Comparison of ENCODE assay signal across 15 cellular contexts in the genomic region with DNA sequence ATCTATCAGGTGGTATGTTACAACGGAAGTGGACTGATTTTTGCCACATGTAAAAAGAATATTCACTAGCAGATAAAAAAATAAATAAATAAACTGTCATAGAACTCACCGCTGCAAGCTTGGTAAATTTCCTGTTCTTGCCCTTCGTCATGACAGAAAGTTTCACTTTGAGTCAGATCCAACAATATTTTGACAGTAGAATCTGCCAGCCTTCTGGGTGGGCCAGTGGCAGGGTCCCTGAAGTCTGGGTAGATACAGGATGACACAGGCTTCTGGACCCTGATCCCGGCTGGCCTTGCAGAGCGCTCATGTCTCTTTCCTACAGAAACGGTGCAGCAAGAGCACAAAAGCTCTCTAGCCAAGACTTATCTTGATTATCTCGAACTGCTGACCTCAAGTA.
A peak's percentile ranks its signal among the peaks of the same experiment; 100 is the strongest.
DNase-seq lines count a peak whose midpoint lies in the region; ATAC-seq and TF ChIP-seq lines count a peak whose summit lies in the region.
"Had no signal": no experiment of that assay in that cellular context is flagged by ENCODE, and none has a peak within 500 bp of the region (broad histone marks: within the 10 kb centered on the region; RNA-seq: fewer than 3 reads in every experiment).

No MANE protein-coding gene starts in this region.

- DNase-seq in IMR-90, result no peak
- DNase-seq in dermis blood vessel endothelial cell, result no peak
- no peak for DNase-seq in DMS 273 (lab: John Stamatoyannopoulos, UW; ENCODE audit: unreplicated experiment)
- DNase-seq in SK-N-SH, result no peak
- DNase-seq: activated naive CD8-positive, alpha-beta T cell treated with anti-CD3 and anti-CD28 coated beads, Interleukin-2, amount 50 U/mL, for 24 hours; cortex of kidney; immature natural killer cell; MG63; NCI-H510A; RPMI8226; T1000 had no signal

- WGBS in IMR-90 (ENCODE audit: extremely low coverage in 2 of 2, insufficient read length in 1 of 2), 2 experiments, result 90% methylated on average over 2 of the region's 7 CpGs; no CpG with 5 or more reads in 1 of the 2 experiments
- WGBS in SK-N-SH (ENCODE audit: low lambda C conversion rate), result 90% methylated on average over 7 of the region's 7 CpGs

- no peak overlapping the region for H2AK5ac ChIP-seq in IMR-90 (ENCODE audit: low read depth, low read length)

- H3K27ac ChIP-seq in IMR-90 (ENCODE audit: insufficient read depth, low read length), result no peak overlapping the region
- H3K27ac ChIP-seq in SK-N-SH (ENCODE audit: low read depth in 2 of 2, low read length in 1 of 2), result no peak overlapping the region

- no peak overlapping the region for H4K91ac ChIP-seq in IMR-90 (ENCODE audit: insufficient read depth, low read depth, low read length)

- peak overlapping the region; percentile 78 for H2AFZ ChIP-seq in IMR-90 (replicated peaks; ENCODE audit: low read length, poor library complexity)
- no peak overlapping the region for H2AFZ ChIP-seq in SK-N-SH (ENCODE audit: low read depth)

- H4K20me1 ChIP-seq in IMR-90 (ENCODE audit: insufficient read depth, low read length) (no peaks in the 10 kb centered on the region), SK-N-SH (ENCODE audit: insufficient read depth) (no peaks in the 10 kb centered on the region)

- no peak overlapping the region for H3K56ac ChIP-seq in IMR-90 (ENCODE audit: extremely low read depth, insufficient read depth, low read length)

- CTCF ChIA-PET in IMR-90 (lab: Yijun Ruan, JAX), result interaction anchor here (0.5 to 1.4 kb wide), 2 partner anchors 21 to 340 kb away, joined by 3 to 4 read pairs; no protein-coding TSS in a partner anchor
- CTCF ChIA-PET in SK-N-SH (lab: Yijun Ruan, JAX), result interaction anchor here (1.8 kb wide), 1 partner anchor 22 kb away, joined by 8 read pairs; no protein-coding TSS in a partner anchor

- H3K9me1 ChIP-seq in IMR-90 (ENCODE audit: insufficient read depth, low read length), result no peaks in the 10 kb centered on the region; the same call in 1 of the 2 replicates

- no TSS peak for BruUV-seq in IMR-90 (replicated peaks; lab: Mats Ljungman, UMichigan)

- in situ Hi-C loops in IMR-90 (cut with MboI; ENCODE audit: low sequenced_read_pairs), result no loop called here

- TF ChIP-seq RAD21 in IMR-90 (IDR thresholded peaks at IDR 0.05; ENCODE audit: low read length) (no peak), SK-N-SH (IDR thresholded peaks at IDR 0.05; ENCODE audit: low read length) (no peak)

- H3K9me3 ChIP-seq in IMR-90 (ENCODE audit: control insufficient read depth, insufficient read depth, low read length), result no peaks in the 10 kb centered on the region
- H3K9me3 ChIP-seq in SK-N-SH, result no peaks in the 10 kb centered on the region
- H3K9me3 ChIP-seq: MG63 had no signal

- H3K9me2 ChIP-seq in SK-N-SH, result no peaks in the 10 kb centered on the region

- H2BK15ac ChIP-seq in IMR-90 (ENCODE audit: low read depth, low read length), result no peak overlapping the region

- no peak for TF ChIP-seq CTCF in IMR-90 (conservative IDR thresholded peaks at IDR 0.05; ENCODE audit: low read depth, low read length)
- no peak for TF ChIP-seq CTCF in SK-N-SH (IDR thresholded peaks at IDR 0.05)

- no peak overlapping the region for H2BK5ac ChIP-seq in IMR-90 (ENCODE audit: low read depth, low read length, poor library complexity, severe bottlenecking)

- H4K5ac ChIP-seq in IMR-90 (ENCODE audit: low read depth, low read length), result no peak overlapping the region

- TF ChIP-seq POLR2A in IMR-90 (IDR thresholded peaks at IDR 0.05; ENCODE audit: low read depth, low read length), result no peak

- H3K4me2 ChIP-seq in IMR-90 (ENCODE audit: low read depth, low read length) (no peak overlapping the region), SK-N-SH (no peak overlapping the region)

- H3K4me3 ChIP-seq in IMR-90 (ENCODE audit: insufficient read depth, low read depth, low read length) (no peak overlapping the region), SK-N-SH (ENCODE audit: low read depth in 2 of 2, low read length in 1 of 2) (no peak overlapping the region)
- H3K4me3 ChIP-seq: MG63 had no signal

- H3K4me1 ChIP-seq in IMR-90 (ENCODE audit: control insufficient read depth, insufficient read depth, low read length) (no peaks in the 10 kb centered on the region), SK-N-SH (ENCODE audit: control insufficient read depth in 1 of 2, insufficient read depth in 2 of 2, low read depth in 1 of 2, low read length in 1 of 2) (peaks cover 0 to 5% of the 10 kb centered on the region in 2 experiments; a peak in 1 of 4 replicates)

- H3F3A ChIP-seq in SK-N-SH (replicated peaks; ENCODE audit: insufficient read depth), result no peaks in the 10 kb centered on the region

- no peak overlapping the region for H2BK120ac ChIP-seq in IMR-90 (ENCODE audit: low read depth, low read length)

- H3K9ac ChIP-seq in IMR-90 (ENCODE audit: low read depth, low read length), result no peak overlapping the region
- H3K9ac ChIP-seq in SK-N-SH, result no peak overlapping the region

- H2AK9ac ChIP-seq in IMR-90 (replicated peaks; ENCODE audit: low read depth, low read length, poor library complexity), result no peak overlapping the region

- dilution Hi-C loops in IMR-90 (cut with HindIII; ENCODE audit: low sequenced_read_pairs, unreplicated experiment), result loop anchor here (25.0 kb wide), 1 partner anchor 365 kb away; no protein-coding TSS in a partner anchor

- no peak overlapping the region for H3K23ac ChIP-seq in IMR-90 (ENCODE audit: low read depth, low read length)

- no peak overlapping the region for H2BK20ac ChIP-seq in IMR-90 (ENCODE audit: low read depth, low read length)

- no peak overlapping the region for H3K4ac ChIP-seq in IMR-90 (ENCODE audit: low read depth, low read length)

- no peak overlapping the region for H3K14ac ChIP-seq in IMR-90 (replicated peaks; ENCODE audit: low read depth, low read length)

- H3K36me3 ChIP-seq in IMR-90 (ENCODE audit: control insufficient read depth, insufficient read depth, low read length), result no peaks in the 10 kb centered on the region
- no peaks in the 10 kb centered on the region for H3K36me3 ChIP-seq in SK-N-SH (replicated peaks in 1 of 2; ENCODE audit: control insufficient read depth in 1 of 2, insufficient read depth in 2 of 2, low read length in 1 of 2)
- H3K36me3 ChIP-seq: MG63 had no signal

- H4K8ac ChIP-seq in IMR-90 (ENCODE audit: low read depth in 2 of 2, low read length in 2 of 2), result no peak overlapping the region

- H3K79me1 ChIP-seq in IMR-90 (ENCODE audit: low read depth in 1 of 2, low read length in 2 of 2), result no peaks in the 10 kb centered on the region

- no peaks in the 10 kb centered on the region for H3K79me2 ChIP-seq in SK-N-SH (ENCODE audit: insufficient read depth)

- POLR2A ChIA-PET in IMR-90 (lab: Charles Lee; ENCODE audit: unreplicated experiment), result no interaction called here
- POLR2A ChIA-PET in SK-N-SH (lab: Yijun Ruan, JAX), result no interaction called here

- no peak overlapping the region for H3K18ac ChIP-seq in IMR-90 (ENCODE audit: low read depth, low read length)

- peak; percentile 93 for ATAC-seq in GM18502 (IDR thresholded peaks at IDR 0.05; ENCODE audit: poor library complexity, unreplicated experiment)
- ATAC-seq in GM19372 (IDR thresholded peaks at IDR 0.05; ENCODE audit: low read depth, unreplicated experiment), result peak; percentile 51
- ATAC-seq in HG02885 (IDR thresholded peaks at IDR 0.05; ENCODE audit: poor library complexity, unreplicated experiment), result peak; percentile 70
- ATAC-seq in IMR-90 (ENCODE audit: low read depth), result no peak
- ATAC-seq in HG03571 (IDR thresholded peaks at IDR 0.05; ENCODE audit: unreplicated experiment), result no peak
- ATAC-seq: activated naive CD8-positive, alpha-beta T cell treated with anti-CD3 and anti-CD28 coated beads, Interleukin-2, amount 50 U/mL, for 24 hours had no signal

- no peak for TF ChIP-seq EP300 in SK-N-SH (IDR thresholded peaks at IDR 0.05; ENCODE audit: borderline replicate concordance in 1 of 2, low read depth in 1 of 2, low read length in 1 of 2)

- no peaks in the 10 kb centered on the region for H3K27me3 ChIP-seq in IMR-90 (ENCODE audit: control insufficient read depth, insufficient read depth, low read length)
- no peaks in the 10 kb centered on the region for H3K27me3 ChIP-seq in SK-N-SH (ENCODE audit: insufficient read depth)
- H3K27me3 ChIP-seq: MG63 had no signal

- intact Hi-C loops in IMR-90 (cut with micrococcal nuclease), result no loop called here

TF ChIP-seq in IMR-90, 13 proteins besides CTCF, POLR2A, EP300 and RAD21 (continues in another document):
- no peak for TF ChIP-seq MAFK (IDR thresholded peaks at IDR 0.05; ENCODE audit: low read depth, low read length)
- no peak for TF ChIP-seq BHLHE40 (IDR thresholded peaks at IDR 0.05; ENCODE audit: low read depth, low read length)
- TF ChIP-seq RFX5 (IDR thresholded peaks at IDR 0.05; ENCODE audit: low read depth, low read length), result no peak
- TF ChIP-seq FOS (IDR thresholded peaks at IDR 0.05; ENCODE audit: low read depth, low read length), result no peak
- no peak for TF ChIP-seq CEBPB (IDR thresholded peaks at IDR 0.05; ENCODE audit: low read depth, low read length)
- no peak for TF ChIP-seq RCOR1 (IDR thresholded peaks at IDR 0.05; ENCODE audit: insufficient replicate concordance, low read length)
- TF ChIP-seq, protein P1, sequence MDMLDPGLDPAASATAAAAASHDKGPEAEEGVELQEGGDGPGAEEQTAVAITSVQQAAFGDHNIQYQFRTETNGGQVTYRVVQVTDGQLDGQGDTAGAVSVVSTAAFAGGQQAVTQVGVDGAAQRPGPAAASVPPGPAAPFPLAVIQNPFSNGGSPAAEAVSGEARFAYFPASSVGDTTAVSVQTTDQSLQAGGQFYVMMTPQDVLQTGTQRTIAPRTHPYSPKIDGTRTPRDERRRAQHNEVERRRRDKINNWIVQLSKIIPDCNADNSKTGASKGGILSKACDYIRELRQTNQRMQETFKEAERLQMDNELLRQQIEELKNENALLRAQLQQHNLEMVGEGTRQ (IDR thresholded peaks at IDR 0.05; ENCODE audit: low read depth, low read length), result no peak

TF ChIP-seq in SK-N-SH, 30 proteins besides CTCF, POLR2A, EP300 and RAD21 (continues in another document):
- no peak for TF ChIP-seq RFX5 (IDR thresholded peaks at IDR 0.05; ENCODE audit: low read length)
- no peak for TF ChIP-seq NRF1 (IDR thresholded peaks at IDR 0.05; ENCODE audit: low read depth, low read length)
- no peak for TF ChIP-seq JUND (IDR thresholded peaks at IDR 0.05)
- no peak for TF ChIP-seq MEF2A (IDR thresholded peaks at IDR 0.05; ENCODE audit: borderline replicate concordance, low read depth)

Comparison
In these comparisons a context has a peak if more than half of its experiments do, and no peak if none do; other contexts are left out.
1. ATAC-seq: peak in GM18502 (single experiment), GM19372 (single experiment) and HG02885 (single experiment); none in IMR-90 (single experiment) and HG03571 (single experiment).